ENCODE assay signal across 1 cellular context in genomic region chr15:41919954-41920538, GRCh38.
A peak's percentile ranks its signal among the peaks of the same experiment; 100 is the strongest.
TF ChIP-seq lines count a peak whose summit lies in the region.

No MANE protein-coding gene starts in this region.

TF ChIP-seq in HepG2, 621 proteins besides CTCF, POLR2A, EP300 and RAD21:
- TF ChIP-seq FOXA3 (CRISPR knock-in tag; IDR thresholded peaks at IDR 0.05) (peak; percentile 45), ZC3H4 (CRISPR knock-in tag; IDR thresholded peaks at IDR 0.05; ENCODE audit: borderline replicate concordance) (no peak), GLMP (CRISPR knock-in tag; IDR thresholded peaks at IDR 0.05; ENCODE audit: borderline replicate concordance) (no peak), RARA (CRISPR knock-in tag; IDR thresholded peaks at IDR 0.05) (peak; percentile 36; the same call in 1 of the 2 replicates), ZNF576 (CRISPR knock-in tag; IDR thresholded peaks at IDR 0.05) (no peak), ZNF703 (CRISPR knock-in tag; IDR thresholded peaks at IDR 0.05; ENCODE audit: borderline replicate concordance) (no peak), HOXA9 (CRISPR knock-in tag; IDR thresholded peaks at IDR 0.05; ENCODE audit: borderline replicate concordance) (no peak), GATAD2A (CRISPR knock-in tag; IDR thresholded peaks at IDR 0.05) (no peak), SP1 (IDR thresholded peaks at IDR 0.05) (no peak), SP1 (CRISPR knock-in tag; IDR thresholded peaks at IDR 0.05) (no peak), NR2F6 (IDR thresholded peaks at IDR 0.05) (no peak), NR2F6 (CRISPR knock-in tag; IDR thresholded peaks at IDR 0.05) (0 out of 2 replicates have a peak, but pooled peaks have one; percentile 16), SOX6 (IDR thresholded peaks at IDR 0.05) (no peak), SOX6 (CRISPR knock-in tag; IDR thresholded peaks at IDR 0.05) (peak; percentile 23; the same call in 1 of the 2 replicates)
- TF ChIP-seq, protein P1, sequence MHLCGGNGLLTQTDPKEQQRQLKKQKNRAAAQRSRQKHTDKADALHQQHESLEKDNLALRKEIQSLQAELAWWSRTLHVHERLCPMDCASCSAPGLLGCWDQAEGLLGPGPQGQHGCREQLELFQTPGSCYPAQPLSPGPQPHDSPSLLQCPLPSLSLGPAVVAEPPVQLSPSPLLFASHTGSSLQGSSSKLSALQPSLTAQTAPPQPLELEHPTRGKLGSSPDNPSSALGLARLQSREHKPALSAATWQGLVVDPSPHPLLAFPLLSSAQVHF (CRISPR knock-in tag; IDR thresholded peaks at IDR 0.05), result no peak
- TF ChIP-seq, protein P2, sequence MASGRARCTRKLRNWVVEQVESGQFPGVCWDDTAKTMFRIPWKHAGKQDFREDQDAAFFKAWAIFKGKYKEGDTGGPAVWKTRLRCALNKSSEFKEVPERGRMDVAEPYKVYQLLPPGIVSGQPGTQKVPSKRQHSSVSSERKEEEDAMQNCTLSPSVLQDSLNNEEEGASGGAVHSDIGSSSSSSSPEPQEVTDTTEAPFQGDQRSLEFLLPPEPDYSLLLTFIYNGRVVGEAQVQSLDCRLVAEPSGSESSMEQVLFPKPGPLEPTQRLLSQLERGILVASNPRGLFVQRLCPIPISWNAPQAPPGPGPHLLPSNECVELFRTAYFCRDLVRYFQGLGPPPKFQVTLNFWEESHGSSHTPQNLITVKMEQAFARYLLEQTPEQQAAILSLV (CRISPR knock-in tag; IDR thresholded peaks at IDR 0.05; ENCODE audit: borderline replicate concordance), result no peak
TF ChIP-seq in HepG2: peak in this region for 4.
